ENCODE assay signal across 1 cellular context in genomic region chr16:12496181-12496580, GRCh38.
TF ChIP-seq lines count a peak whose summit lies in the region.

No MANE protein-coding gene starts in this region.

TF ChIP-seq in HepG2, 621 proteins besides CTCF, POLR2A, EP300 and RAD21 (continued from another document):
- TF ChIP-seq ATM (IDR thresholded peaks at IDR 0.05; ENCODE audit: borderline replicate concordance) (no peak), NCOA1 (CRISPR knock-in tag; IDR thresholded peaks at IDR 0.05) (no peak), FOXK1 (CRISPR knock-in tag; IDR thresholded peaks at IDR 0.05; ENCODE audit: borderline replicate concordance, low read depth) (no peak), CEBPZ (IDR thresholded peaks at IDR 0.05; ENCODE audit: low read length) (no peak), HNRNPK (IDR thresholded peaks at IDR 0.05; ENCODE audit: low read depth, low read length, poor library complexity, severe bottlenecking) (no peak)
TF ChIP-seq in HepG2: peak in this region for 0.
